ENCODE assay signal across 1 cellular context in genomic region chr3:186618318-186618938, GRCh38.
TF ChIP-seq lines count a peak whose summit lies in the region.

No MANE protein-coding gene starts in this region.

TF ChIP-seq in HepG2, 621 proteins besides CTCF, POLR2A, EP300 and RAD21 (continued from another document and continues in another):
- TF ChIP-seq HNF1A (IDR thresholded peaks at IDR 0.05; ENCODE audit: low read depth) (no peak), HNF1A (CRISPR knock-in tag; IDR thresholded peaks at IDR 0.05; ENCODE audit: borderline replicate concordance) (no peak), ZNF800 (CRISPR knock-in tag; IDR thresholded peaks at IDR 0.05) (no peak; the same call in 1 of the 2 replicates), ZNF180 (CRISPR knock-in tag; IDR thresholded peaks at IDR 0.05; ENCODE audit: borderline replicate concordance, low read depth) (no peak), SRSF1 (optimal IDR thresholded peaks at IDR 0.05; ENCODE audit: low read depth, low read length) (no peak), ZFP82 (CRISPR knock-in tag; IDR thresholded peaks at IDR 0.05; ENCODE audit: borderline replicate concordance) (0 out of 2 replicates have a peak, but pooled peaks have one; percentile 33), TMF1 (CRISPR knock-in tag; IDR thresholded peaks at IDR 0.05; ENCODE audit: low read depth) (no peak), MLXIP (CRISPR knock-in tag; IDR thresholded peaks at IDR 0.05; ENCODE audit: borderline replicate concordance) (no peak), USF2 (IDR thresholded peaks at IDR 0.05; ENCODE audit: low read depth, low read length) (no peak), USF2 (CRISPR knock-in tag; IDR thresholded peaks at IDR 0.05; ENCODE audit: borderline replicate concordance) (no peak), ZNF33B (CRISPR knock-in tag; IDR thresholded peaks at IDR 0.05) (no peak; the same call in 1 of the 2 replicates), SMAD1 (CRISPR knock-in tag; IDR thresholded peaks at IDR 0.05; ENCODE audit: borderline replicate concordance, low read depth) (no peak), ZNF30 (CRISPR knock-in tag; IDR thresholded peaks at IDR 0.05) (no peak), ZBTB2 (CRISPR knock-in tag; IDR thresholded peaks at IDR 0.05; ENCODE audit: low read depth) (no peak), NRL (CRISPR knock-in tag; IDR thresholded peaks at IDR 0.05; ENCODE audit: borderline replicate concordance) (no peak), PBX3 (CRISPR knock-in tag; IDR thresholded peaks at IDR 0.05; ENCODE audit: borderline replicate concordance) (0 out of 2 replicates have a peak, but pooled peaks have one; percentile 34), PHB2 (IDR thresholded peaks at IDR 0.05; ENCODE audit: partially characterized antibody) (no peak), PHF20 (CRISPR knock-in tag; IDR thresholded peaks at IDR 0.05) (0 out of 2 replicates have a peak, but pooled peaks have one; percentile 27), ATM (IDR thresholded peaks at IDR 0.05; ENCODE audit: borderline replicate concordance) (no peak), ZNF691 (CRISPR knock-in tag; IDR thresholded peaks at IDR 0.05; ENCODE audit: borderline replicate concordance, low read depth) (peak; percentile 34; the same call in 1 of the 2 replicates), TEAD2 (CRISPR knock-in tag; IDR thresholded peaks at IDR 0.05) (no peak), ZNF232 (CRISPR knock-in tag; IDR thresholded peaks at IDR 0.05; ENCODE audit: borderline replicate concordance) (no peak), IKZF5 (CRISPR knock-in tag; IDR thresholded peaks at IDR 0.05) (no peak), SRY (CRISPR knock-in tag; IDR thresholded peaks at IDR 0.05) (no peak), ZKSCAN1 (IDR thresholded peaks at IDR 0.05; ENCODE audit: low read length) (no peak), MYC (CRISPR knock-in tag; IDR thresholded peaks at IDR 0.05; ENCODE audit: borderline replicate concordance) (no peak), GLI4 (CRISPR knock-in tag; IDR thresholded peaks at IDR 0.05; ENCODE audit: borderline replicate concordance) (no peak), E2F2 (CRISPR knock-in tag; IDR thresholded peaks at IDR 0.05; ENCODE audit: borderline replicate concordance) (no peak), SKIL (CRISPR knock-in tag; IDR thresholded peaks at IDR 0.05; ENCODE audit: borderline replicate concordance) (peak; percentile 15), ZNF280B (CRISPR knock-in tag; IDR thresholded peaks at IDR 0.05; ENCODE audit: borderline replicate concordance) (no peak)
